ENCODE assay signal across 1 cellular context in genomic region chr12:19450362-19450761, GRCh38.
TF ChIP-seq lines count a peak whose summit lies in the region.

No MANE protein-coding gene starts in this region.

TF ChIP-seq in HepG2, 621 proteins besides CTCF, POLR2A, EP300 and RAD21:
- peak; percentile 37; the same call in 1 of the 2 replicates for TF ChIP-seq ZNF770 (CRISPR knock-in tag; IDR thresholded peaks at IDR 0.05)
- no peak for TF ChIP-seq ZNF83 (CRISPR knock-in tag; IDR thresholded peaks at IDR 0.05; ENCODE audit: borderline replicate concordance)
- TF ChIP-seq ZNF136 (CRISPR knock-in tag; IDR thresholded peaks at IDR 0.05; ENCODE audit: low read depth), result no peak
- TF ChIP-seq ZNF383 (CRISPR knock-in tag; IDR thresholded peaks at IDR 0.05; ENCODE audit: borderline replicate concordance), result no peak
- no peak for TF ChIP-seq ZBTB1 (CRISPR knock-in tag; IDR thresholded peaks at IDR 0.05; ENCODE audit: borderline replicate concordance)
- no peak for TF ChIP-seq SNRNP70 (IDR thresholded peaks at IDR 0.05; ENCODE audit: low read depth, low read length)
- no peak for TF ChIP-seq ZNF577 (CRISPR knock-in tag; IDR thresholded peaks at IDR 0.05; ENCODE audit: borderline replicate concordance, low read depth)
- no peak for TF ChIP-seq HOMEZ (CRISPR knock-in tag; IDR thresholded peaks at IDR 0.05; ENCODE audit: low read depth)
